ENCODE assay signal across 1 cellular context in the genomic region with DNA sequence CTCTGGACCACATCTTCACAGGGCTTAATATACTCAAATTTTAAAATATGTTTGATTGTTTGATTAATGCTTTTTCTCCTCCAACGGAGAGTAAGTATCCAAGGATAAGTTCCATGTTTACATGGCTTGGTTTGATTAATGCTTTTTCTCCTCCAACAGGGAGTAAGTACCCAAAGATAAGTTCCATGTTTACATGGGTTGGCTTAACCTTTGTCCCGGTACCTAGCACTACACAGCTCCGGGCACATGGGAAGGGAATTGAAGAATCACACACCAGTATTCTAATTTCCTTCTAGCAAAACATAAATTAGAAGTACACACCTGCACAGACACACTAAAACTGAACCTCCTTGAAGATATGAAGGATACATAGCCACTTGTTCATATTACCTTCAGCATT.
TF ChIP-seq lines count a peak whose summit lies in the region.

No MANE protein-coding gene starts in this region.

TF ChIP-seq in HepG2, 621 proteins besides CTCF, POLR2A, EP300 and RAD21 (continued from another document):
- TF ChIP-seq ZNF879 (CRISPR knock-in tag; IDR thresholded peaks at IDR 0.05) (no peak), HNF4A (CRISPR knock-in tag; IDR thresholded peaks at IDR 0.05) (peak; percentile 22; the same call in 1 of the 2 replicates), FOXA3 (CRISPR knock-in tag; IDR thresholded peaks at IDR 0.05) (peak; percentile 62; the same call in 1 of the 2 replicates), TCF12 (IDR thresholded peaks at IDR 0.05) (no peak), TCF12 (CRISPR knock-in tag; IDR thresholded peaks at IDR 0.05) (no peak), SMAD9 (CRISPR knock-in tag; IDR thresholded peaks at IDR 0.05) (no peak), NRL (CRISPR knock-in tag; IDR thresholded peaks at IDR 0.05; ENCODE audit: borderline replicate concordance) (no peak)
- TF ChIP-seq, protein P1, sequence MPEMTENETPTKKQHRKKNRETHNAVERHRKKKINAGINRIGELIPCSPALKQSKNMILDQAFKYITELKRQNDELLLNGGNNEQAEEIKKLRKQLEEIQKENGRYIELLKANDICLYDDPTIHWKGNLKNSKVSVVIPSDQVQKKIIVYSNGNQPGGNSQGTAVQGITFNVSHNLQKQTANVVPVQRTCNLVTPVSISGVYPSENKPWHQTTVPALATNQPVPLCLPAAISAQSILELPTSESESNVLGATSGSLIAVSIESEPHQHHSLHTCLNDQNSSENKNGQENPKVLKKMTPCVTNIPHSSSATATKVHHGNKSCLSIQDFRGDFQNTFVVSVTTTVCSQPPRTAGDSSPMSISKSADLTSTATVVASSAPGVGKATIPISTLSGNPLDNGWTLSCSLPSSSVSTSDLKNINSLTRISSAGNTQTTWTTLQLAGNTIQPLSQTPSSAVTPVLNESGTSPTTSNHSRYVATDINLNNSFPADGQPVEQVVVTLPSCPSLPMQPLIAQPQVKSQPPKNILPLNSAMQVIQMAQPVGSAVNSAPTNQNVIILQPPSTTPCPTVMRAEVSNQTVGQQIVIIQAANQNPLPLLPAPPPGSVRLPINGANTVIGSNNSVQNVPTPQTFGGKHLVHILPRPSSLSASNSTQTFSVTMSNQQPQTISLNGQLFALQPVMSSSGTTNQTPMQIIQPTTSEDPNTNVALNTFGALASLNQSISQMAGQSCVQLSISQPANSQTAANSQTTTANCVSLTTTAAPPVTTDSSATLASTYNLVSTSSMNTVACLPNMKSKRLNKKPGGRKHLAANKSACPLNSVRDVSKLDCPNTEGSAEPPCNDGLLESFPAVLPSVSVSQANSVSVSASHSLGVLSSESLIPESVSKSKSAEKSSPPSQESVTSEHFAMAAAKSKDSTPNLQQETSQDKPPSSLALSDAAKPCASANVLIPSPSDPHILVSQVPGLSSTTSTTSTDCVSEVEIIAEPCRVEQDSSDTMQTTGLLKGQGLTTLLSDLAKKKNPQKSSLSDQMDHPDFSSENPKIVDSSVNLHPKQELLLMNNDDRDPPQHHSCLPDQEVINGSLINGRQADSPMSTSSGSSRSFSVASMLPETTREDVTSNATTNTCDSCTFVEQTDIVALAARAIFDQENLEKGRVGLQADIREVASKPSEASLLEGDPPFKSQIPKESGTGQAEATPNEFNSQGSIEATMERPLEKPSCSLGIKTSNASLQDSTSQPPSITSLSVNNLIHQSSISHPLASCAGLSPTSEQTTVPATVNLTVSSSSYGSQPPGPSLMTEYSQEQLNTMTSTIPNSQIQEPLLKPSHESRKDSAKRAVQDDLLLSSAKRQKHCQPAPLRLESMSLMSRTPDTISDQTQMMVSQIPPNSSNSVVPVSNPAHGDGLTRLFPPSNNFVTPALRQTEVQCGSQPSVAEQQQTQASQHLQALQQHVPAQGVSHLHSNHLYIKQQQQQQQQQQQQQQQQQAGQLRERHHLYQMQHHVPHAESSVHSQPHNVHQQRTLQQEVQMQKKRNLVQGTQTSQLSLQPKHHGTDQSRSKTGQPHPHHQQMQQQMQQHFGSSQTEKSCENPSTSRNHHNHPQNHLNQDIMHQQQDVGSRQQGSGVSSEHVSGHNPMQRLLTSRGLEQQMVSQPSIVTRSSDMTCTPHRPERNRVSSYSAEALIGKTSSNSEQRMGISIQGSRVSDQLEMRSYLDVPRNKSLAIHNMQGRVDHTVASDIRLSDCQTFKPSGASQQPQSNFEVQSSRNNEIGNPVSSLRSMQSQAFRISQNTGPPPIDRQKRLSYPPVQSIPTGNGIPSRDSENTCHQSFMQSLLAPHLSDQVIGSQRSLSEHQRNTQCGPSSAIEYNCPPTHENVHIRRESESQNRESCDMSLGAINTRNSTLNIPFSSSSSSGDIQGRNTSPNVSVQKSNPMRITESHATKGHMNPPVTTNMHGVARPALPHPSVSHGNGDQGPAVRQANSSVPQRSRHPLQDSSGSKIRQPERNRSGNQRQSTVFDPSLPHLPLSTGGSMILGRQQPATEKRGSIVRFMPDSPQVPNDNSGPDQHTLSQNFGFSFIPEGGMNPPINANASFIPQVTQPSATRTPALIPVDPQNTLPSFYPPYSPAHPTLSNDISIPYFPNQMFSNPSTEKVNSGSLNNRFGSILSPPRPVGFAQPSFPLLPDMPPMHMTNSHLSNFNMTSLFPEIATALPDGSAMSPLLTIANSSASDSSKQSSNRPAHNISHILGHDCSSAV (CRISPR knock-in tag; IDR thresholded peaks at IDR 0.05; ENCODE audit: borderline replicate concordance): no peak
TF ChIP-seq in HepG2: peak in this region for 6.
